In the genomic region with DNA sequence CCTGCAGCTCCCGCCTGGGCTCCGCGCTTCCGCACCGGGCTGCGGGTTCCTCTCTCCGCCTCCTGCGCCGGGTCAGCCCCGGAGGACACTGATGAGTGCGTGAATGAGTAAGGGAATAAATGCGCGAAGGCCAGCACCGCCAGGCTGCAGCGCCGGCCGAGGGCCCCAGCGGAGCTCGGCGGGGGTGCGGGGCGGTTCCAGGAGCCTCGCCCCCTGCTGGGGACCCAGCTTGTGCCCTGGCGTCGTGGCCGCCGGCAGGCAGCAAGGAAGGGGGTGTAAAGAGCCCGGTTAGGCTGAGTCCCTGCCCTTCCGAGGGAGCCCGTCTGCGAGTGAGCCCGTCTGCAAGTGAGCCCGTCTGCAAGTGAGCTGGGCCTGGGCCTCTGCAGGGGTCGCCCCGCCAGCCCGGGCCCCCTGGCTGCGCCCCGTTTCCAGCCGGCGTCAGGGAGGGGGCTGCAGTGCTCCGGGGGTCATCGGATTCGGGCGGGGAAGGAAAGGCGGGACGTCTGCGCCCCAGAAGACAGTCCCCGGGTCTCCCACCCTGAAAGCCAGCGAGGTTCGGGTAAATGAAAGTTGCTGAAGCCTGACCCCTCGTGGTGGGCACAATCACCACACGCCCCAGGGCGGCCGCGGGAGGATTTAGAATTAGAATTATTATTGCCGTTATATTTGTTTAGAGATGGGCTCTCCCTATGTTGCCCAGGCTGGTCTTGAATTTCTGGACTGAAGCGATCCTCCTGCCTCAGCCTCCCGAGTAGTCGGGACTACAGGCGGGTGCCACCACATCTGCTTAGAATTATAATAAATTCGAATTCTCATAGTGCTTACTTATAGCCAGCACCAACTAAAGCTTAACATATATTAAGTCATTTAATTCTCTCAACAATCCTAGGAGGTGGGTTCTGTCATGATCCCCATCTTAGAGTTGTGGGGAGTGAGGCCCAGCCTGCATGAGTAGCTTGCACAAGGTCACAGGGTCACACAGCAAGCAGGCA, we compare ENCODE assay signal across 8 cellular contexts. TPM values are rescaled to one million over a fixed set of nuclear protein-coding genes. Genes with fewer than 3 reads are reported as not detected.
DNase-seq lines count a peak whose midpoint lies in the region; ATAC-seq, FAIRE-seq and TF ChIP-seq lines count a peak whose summit lies in the region.

No MANE protein-coding gene starts in this region.

- BruUV-seq in K562 (replicated peaks; lab: Mats Ljungman, UMichigan), result no TSS peak

- H3K36me3 ChIP-seq in K562 (ENCODE audit: control insufficient read depth, insufficient read depth, low read length) (no peaks in the 10 kb centered on the region), skeletal muscle satellite cell (ENCODE audit: insufficient read depth, low read length) (no peaks in the 10 kb centered on the region)

- H3K4me3 ChIP-seq in K562 (peak overlapping the region; percentile 27), iPS-18c (ENCODE audit: insufficient read depth, low read depth, low read length) (peak overlapping the region; percentile 61), skeletal muscle satellite cell (ENCODE audit: low read length) (peak overlapping the region; percentile 75)

- H3K4me1 ChIP-seq in K562 (replicated peaks in 1 of 2; ENCODE audit: control insufficient read depth in 2 of 2, insufficient read depth in 2 of 2, low read length in 2 of 2) (peaks cover 0 to 24% of the 10 kb centered on the region in 2 experiments; a peak in 2 of 5 replicates), skeletal muscle satellite cell (ENCODE audit: control insufficient read depth, insufficient read depth, low read length) (peaks cover 4% of the 10 kb centered on the region)

- no peaks in the 10 kb centered on the region for H3K79me2 ChIP-seq in K562 (ENCODE audit: control insufficient read depth, insufficient read depth, low read length)

- no peaks in the 10 kb centered on the region for H3K9me1 ChIP-seq in K562 (ENCODE audit: control insufficient read depth, insufficient read depth, low read length)

- peak overlapping the region; percentile 39 to 87; a peak in 3 of 4 replicates for H3K9ac ChIP-seq in K562 (ENCODE audit: insufficient read depth in 1 of 2, low read depth in 2 of 2, low read length in 2 of 2)
- peak overlapping the region; percentile 59 for H3K9ac ChIP-seq in skeletal muscle satellite cell (ENCODE audit: low read depth, low read length)

- DNase-seq in AML-193 (lab: John Stamatoyannopoulos, UW), result peak; percentile 42 to 50
- DNase-seq in LHCN-M2 (ENCODE audit: low read depth), result peak; percentile 47
- peak; percentile 37 for DNase-seq in UCSD-AML1 (lab: John Stamatoyannopoulos, UW; ENCODE audit: unreplicated experiment)
- peak; percentile 81 to 92 (median 88) for DNase-seq in K562 (ENCODE audit: extremely low read depth in 1 of 4, low spot score in 3 of 4)

- WGBS in K562 (ENCODE audit: insufficient coverage, low coverage, missing lambda C conversion rate), result 25% methylated on average over 58 of the region's 61 CpGs

- no peak for TF ChIP-seq EP300 in K562 (IDR thresholded peaks at IDR 0.05; ENCODE audit: low read length)

- H4K20me1 ChIP-seq in K562 (replicated peaks; ENCODE audit: control insufficient read depth, insufficient read depth, low read length), result peaks cover 6% of the 10 kb centered on the region; the same call in 1 of the 2 replicates

- intact Hi-C loops in K562 (cut with micrococcal nuclease), result loop anchor here (1.0 to 10.0 kb wide), 4 partner anchors 36 to 133 kb away; a partner anchor contains a TSS

- H3K4me2 ChIP-seq in K562 (ENCODE audit: insufficient read depth, low read length) (peak overlapping the region; percentile 40), skeletal muscle satellite cell (ENCODE audit: low read length) (peak overlapping the region; percentile 91)

- H3K9me3 ChIP-seq in K562 (replicated peaks; ENCODE audit: control insufficient read depth, insufficient read depth, low read depth, low read length) (no peaks in the 10 kb centered on the region), iPS-18c (ENCODE audit: control insufficient read depth, insufficient read depth, low read length) (no peaks in the 10 kb centered on the region), skeletal muscle satellite cell (replicated peaks; ENCODE audit: low read length) (no peaks in the 10 kb centered on the region)

- CTCF ChIA-PET in K562 (lab: Yijun Ruan, JAX; ENCODE audit: low intra/inter-chr PET ratio), result interaction anchor here (0.5 to 6.0 kb wide), 10 partner anchors 15 to 325 kb away, joined by 3 to 75 read pairs (median 4); no protein-coding TSS in a partner anchor

- peak; percentile 70 for FAIRE-seq in K562 (lab: Jason Lieb, UNC)

- no peak for TF ChIP-seq POLR2A in K562 (conservative IDR thresholded peaks at IDR 0.05)

- H3K27ac ChIP-seq in K562 (ENCODE audit: extremely low read depth, low read depth, low read length), result no peak overlapping the region

- ATAC-seq in GM19397 (IDR thresholded peaks at IDR 0.05; ENCODE audit: unreplicated experiment) (peak; percentile 60), K562 (peak; percentile 93), GM19467 (IDR thresholded peaks at IDR 0.05; ENCODE audit: unreplicated experiment) (no peak)

- H3K27me3 ChIP-seq in K562 (ENCODE audit: control insufficient read depth in 2 of 2, insufficient read depth in 2 of 2, low read length in 2 of 2) (peaks cover 37 to 40% of the 10 kb centered on the region in 2 experiments), skeletal muscle satellite cell (ENCODE audit: control insufficient read depth, insufficient read depth, low read length) (peaks cover 54% of the 10 kb centered on the region)

- POLR2A ChIA-PET in K562 (lab: Yijun Ruan, JAX), result interaction anchor here (0.6 to 1.2 kb wide), 7 partner anchors 15 to 281 kb away, joined by 3 to 4 read pairs (median 3); no protein-coding TSS in a partner anchor

- peak overlapping the region; percentile 91 for H2AFZ ChIP-seq in K562 (ENCODE audit: low read depth, low read length)

- in situ Hi-C loops in K562 (cut with MboI), result loop anchor here (5.0 kb wide), 2 partner anchors 91 to 131 kb away; no protein-coding TSS in a partner anchor

- TF ChIP-seq RAD21 in K562 (CRISPR knock-in tag; conservative IDR thresholded peaks at IDR 0.05 in 1 of 2, IDR thresholded peaks at IDR 0.05 in 1 of 2), result peak; percentile 85 to 96

- TF ChIP-seq CTCF in K562 (IDR thresholded peaks at IDR 0.05 in 2 of 3, conservative IDR thresholded peaks at IDR 0.05 in 1 of 3; ENCODE audit: insufficient read depth in 2 of 3, low read depth in 1 of 3, low read length in 3 of 3), result peak; percentile 94 to 96 (median 95)

TF ChIP-seq in K562, 482 proteins besides CTCF, POLR2A, EP300 and RAD21 (continues in another document):
- TF ChIP-seq, protein P1, sequence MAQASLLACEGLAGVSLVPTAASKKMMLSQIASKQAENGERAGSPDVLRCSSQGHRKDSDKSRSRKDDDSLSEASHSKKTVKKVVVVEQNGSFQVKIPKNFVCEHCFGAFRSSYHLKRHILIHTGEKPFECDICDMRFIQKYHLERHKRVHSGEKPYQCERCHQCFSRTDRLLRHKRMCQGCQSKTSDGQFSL (CRISPR knock-in tag; IDR thresholded peaks at IDR 0.05), result peak; percentile 66; the same call in 1 of the 2 replicates
- TF ChIP-seq, protein P1 (tag; IDR thresholded peaks at IDR 0.05), result no peak

RNA-seq across cellular contexts. Expression of a gene that starts 8.6 kb away (rescaled TPM):
- not detected in 2 replicates for total RNA-seq in LHCN-M2 (2014; rRNA removed)
- 0.07 TPM for polyA plus RNA-seq in LHCN-M2 (2012)
- total RNA-seq in K562 (2011; cell fraction: chromatin; rRNA removed; ENCODE audit: low replicate concordance), result 0.19 and 0.23 TPM in 2 replicates
- total RNA-seq in K562 (2011; cell fraction: nucleolus; rRNA removed), result not detected in 2 replicates
- total RNA-seq in K562 (2011; cell fraction: nucleoplasm; rRNA removed), result not detected in 2 replicates
- not detected in 2 replicates for total RNA-seq in K562 (2014; rRNA removed)
- not detected in 2 replicates for total RNA-seq in K562 (2014; rRNA removed; fragmentation: Illumina TruSeq; extraction: Trizol)
- not detected in 2 replicates for total RNA-seq in K562 (2015; rRNA removed; fragmentation: Illumina TruSeq; extraction: Trizol)
- total RNA-seq in K562 (2021), result not detected in 2 replicates
- not detected in 2 replicates for polyA plus RNA-seq in K562 (2011; rRNA removed)
- polyA plus RNA-seq in K562 (2011; cell fraction: cytosol; rRNA removed), result not detected in 2 replicates
- polyA plus RNA-seq in K562 (2011; cell fraction: nucleus; rRNA removed), result 0.09 TPM in 1 of 2 replicates, not detected in the other
- polyA plus RNA-seq in K562 (2012), result not detected in 2 replicates
- not detected in 2 replicates for polyA plus RNA-seq in K562 (2014; fragmentation: Illumina TruSeq; extraction: Trizol)
- polyA plus RNA-seq in K562 (2014; fragmentation: Nextera tagmentation; extraction: Ambion mirVana), result not detected
- polyA plus RNA-seq in K562 (2014; rRNA removed), result not detected in 2 replicates
- not detected in 2 replicates for polyA minus RNA-seq in K562 (2011; rRNA and poly(A)+ RNA removed)
- polyA minus RNA-seq in K562 (2011; cell fraction: cytosol; rRNA and poly(A)+ RNA removed), result not detected in 2 replicates
- not detected in 2 replicates for polyA minus RNA-seq in K562 (2011; cell fraction: nucleus; rRNA and poly(A)+ RNA removed)
- 0.22 TPM in 1 of 2 replicates, not detected in the other for total RNA-seq in skeletal muscle satellite cell (2012; rRNA removed)

RNA-seq across cellular contexts. Expression of a gene that starts 38.7 kb away (rescaled TPM):
- total RNA-seq in LHCN-M2 (2014; rRNA removed), result 1.3 TPM in 1 of 2 replicates, not detected in the other
- polyA plus RNA-seq in LHCN-M2 (2012), result 0.09 TPM
- total RNA-seq in K562 (2011; cell fraction: chromatin; rRNA removed; ENCODE audit: low replicate concordance), result 0.32 TPM in 1 of 2 replicates, not detected in the other
- not detected in 2 replicates for total RNA-seq in K562 (2011; cell fraction: nucleolus; rRNA removed)
- not detected in 2 replicates for total RNA-seq in K562 (2011; cell fraction: nucleoplasm; rRNA removed)
- 0.08 TPM in 1 of 2 replicates, not detected in the other for total RNA-seq in K562 (2014; rRNA removed)
- total RNA-seq in K562 (2014; rRNA removed; fragmentation: Illumina TruSeq; extraction: Trizol), result not detected in 2 replicates
- not detected in 2 replicates for total RNA-seq in K562 (2015; rRNA removed; fragmentation: Illumina TruSeq; extraction: Trizol)
- total RNA-seq in K562 (2021), result 0.09 TPM in 1 of 2 replicates, not detected in the other
- not detected in 2 replicates for polyA plus RNA-seq in K562 (2011; rRNA removed)
- polyA plus RNA-seq in K562 (2011; cell fraction: cytosol; rRNA removed), result 0.04 TPM in 1 of 2 replicates, not detected in the other
- polyA plus RNA-seq in K562 (2011; cell fraction: nucleus; rRNA removed), result 0.11 and 0.31 TPM in 2 replicates
- polyA plus RNA-seq in K562 (2012), result 0.21 and 0.39 TPM in 2 replicates
- not detected in 2 replicates for polyA plus RNA-seq in K562 (2014; fragmentation: Illumina TruSeq; extraction: Trizol)
- polyA plus RNA-seq in K562 (2014; fragmentation: Nextera tagmentation; extraction: Ambion mirVana), result not detected
- 0.05 and 0.24 TPM in 2 replicates for polyA plus RNA-seq in K562 (2014; rRNA removed)
- polyA minus RNA-seq in K562 (2011; rRNA and poly(A)+ RNA removed), result not detected in 2 replicates
- polyA minus RNA-seq in K562 (2011; cell fraction: cytosol; rRNA and poly(A)+ RNA removed), result not detected in 2 replicates
- not detected in 2 replicates for polyA minus RNA-seq in K562 (2011; cell fraction: nucleus; rRNA and poly(A)+ RNA removed)
- total RNA-seq in skeletal muscle satellite cell (2012; rRNA removed), result 2.0 TPM in 1 of 2 replicates, not detected in the other

Comparison
In these comparisons a context has a peak if more than half of its experiments do, and no peak if none do; other contexts are left out.
1. DNase-seq: peak in every context shown above with its lines; median percentile 88 in K562; 47 in LHCN-M2; 46 in AML-193; 37 in UCSD-AML1.